ENCODE assay signal across 8 cellular contexts in the genomic region with DNA sequence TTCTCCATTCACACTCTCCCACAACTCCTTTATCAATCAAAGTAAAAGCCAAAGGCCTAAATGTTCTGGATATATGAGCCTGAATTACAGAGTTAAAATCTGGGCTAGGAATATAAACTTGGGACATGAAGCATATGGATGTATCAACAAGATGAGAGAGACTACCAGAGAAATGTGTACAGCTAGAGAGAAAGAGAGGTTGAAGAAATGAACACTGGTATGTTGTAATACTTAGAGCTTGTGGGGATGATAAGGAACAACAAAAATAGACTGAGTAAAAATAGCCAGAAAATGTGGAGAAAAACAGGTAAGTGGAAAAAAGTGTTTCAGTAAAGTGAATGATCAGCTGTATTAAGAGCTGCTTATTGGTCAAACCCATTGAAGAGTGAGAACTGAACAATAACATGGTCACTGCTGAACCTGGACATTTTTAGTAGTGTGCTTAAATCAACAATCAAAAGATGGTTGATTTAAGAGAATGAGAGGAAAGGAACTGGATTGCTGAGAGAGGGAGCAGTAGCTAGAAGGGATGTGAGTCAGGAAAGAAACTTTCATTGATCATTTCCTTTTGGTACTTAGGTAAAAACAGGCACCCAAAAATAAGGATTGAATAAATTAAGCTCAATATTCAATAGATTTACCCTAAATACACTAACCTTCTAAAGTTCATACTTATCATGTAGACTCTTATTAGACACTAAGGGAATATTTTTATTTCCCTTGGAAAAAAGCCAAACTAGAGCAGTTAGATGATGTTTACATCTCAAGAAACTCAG.
A peak's percentile ranks its signal among the peaks of the same experiment; 100 is the strongest.
DNase-seq lines count a peak whose midpoint lies in the region; ATAC-seq, FAIRE-seq and TF ChIP-seq lines count a peak whose summit lies in the region.
"Not testable (repeated sequence)": the region's sequence is repeated elsewhere in the genome, so short reads cannot be mapped to it uniquely, and the experiment has no call there.

No MANE protein-coding gene starts in this region.

- H3K36me3 ChIP-seq in RWPE2 (ENCODE audit: low read depth); GM12878 (ENCODE audit: control insufficient read depth in 2 of 2, insufficient read depth in 2 of 2, low read length in 1 of 2); endothelial cell of umbilical vein (ENCODE audit: control insufficient read depth in 2 of 2, extremely low read depth in 1 of 2, insufficient read depth in 2 of 2, low read length in 2 of 2); keratinocyte (ENCODE audit: control insufficient read depth in 2 of 2, extremely low read depth in 1 of 2, insufficient read depth in 2 of 2, low read length in 2 of 2); trophoblast cell (ENCODE audit: control insufficient read depth in 1 of 2, insufficient read depth in 2 of 2, low read length in 2 of 2); vagina: not testable (repeated sequence)

- H4K91ac ChIP-seq in trophoblast cell (ENCODE audit: low read depth, low read length) = not testable (repeated sequence)

- TF ChIP-seq RAD21 in GM12878 (IDR thresholded peaks at IDR 0.05; ENCODE audit: insufficient read depth, low read depth, low read length) = not testable (repeated sequence)

- FAIRE-seq in H54 (lab: Jason Lieb, UNC) (peak; percentile 58), GM12878 (lab: Jason Lieb, UNC) (peak; percentile 66), endothelial cell of umbilical vein (lab: Jason Lieb, UNC) (peak; percentile 92), keratinocyte (lab: Jason Lieb, UNC) (peak; percentile 80)

- peak; percentile 64; the same call in 2 of the 3 replicates for ATAC-seq in RWPE2 (ENCODE audit: low read depth)
- not testable (repeated sequence) for ATAC-seq in GM12878

- TF ChIP-seq POLR2A in H54 (IDR thresholded peaks at IDR 0.05; ENCODE audit: low read depth, low read length); GM12878 (IDR thresholded peaks at IDR 0.05; ENCODE audit: low read depth, low read length); vagina (IDR thresholded peaks at IDR 0.05): not testable (repeated sequence)
- peak; percentile 33 for TF ChIP-seq POLR2A in endothelial cell of umbilical vein (IDR thresholded peaks at IDR 0.05; ENCODE audit: low read depth, low read length)

- H3K18ac ChIP-seq in trophoblast cell (ENCODE audit: low read length) = not testable (repeated sequence)

- not testable (repeated sequence) for H3K9me3 ChIP-seq in RWPE2 (ENCODE audit: severe bottlenecking); GM12878 (replicated peaks; ENCODE audit: control insufficient read depth, insufficient read depth, low read length); endothelial cell of umbilical vein (replicated peaks; ENCODE audit: control insufficient read depth, insufficient read depth, low read length); keratinocyte (ENCODE audit: control insufficient read depth, low read depth, low read length); trophoblast cell (ENCODE audit: insufficient read depth, low read depth, low read length); vagina

- not testable (repeated sequence) for H2BK5ac ChIP-seq in trophoblast cell (ENCODE audit: low read depth, low read length, poor library complexity)

- H3K79me1 ChIP-seq in trophoblast cell (ENCODE audit: low read length) = not testable (repeated sequence)

- POLR2A ChIA-PET in GM12878 (lab: Charles Lee) = not testable (repeated sequence)
- POLR2A ChIA-PET in endothelial cell of umbilical vein (lab: Charles Lee) = interaction anchor here (0.9 to 1.4 kb wide), 3 partner anchors 43 to 226 kb away, joined by 3 to 6 read pairs (median 3); no protein-coding TSS in a partner anchor

- H3K9me1 ChIP-seq in endothelial cell of umbilical vein (replicated peaks; ENCODE audit: control insufficient read depth, extremely low read depth, insufficient read depth, low read length); keratinocyte (ENCODE audit: control insufficient read depth, extremely low read depth, insufficient read depth, low read length): not testable (repeated sequence)

- not testable (repeated sequence) for H3K4ac ChIP-seq in trophoblast cell (ENCODE audit: low read depth, low read length)

- H4K20me1 ChIP-seq in GM12878 (ENCODE audit: control insufficient read depth, insufficient read depth); endothelial cell of umbilical vein (replicated peaks; ENCODE audit: control insufficient read depth, extremely low read depth, insufficient read depth, low read length); keratinocyte (ENCODE audit: control insufficient read depth, extremely low read depth, insufficient read depth, low read length): not testable (repeated sequence)

- H3K27ac ChIP-seq in RWPE2 (ENCODE audit: poor library complexity, severe bottlenecking) (peak overlapping the region; percentile 99), endothelial cell of umbilical vein (ENCODE audit: insufficient read depth, low read depth, low read length) (peak overlapping the region; percentile 98), keratinocyte (ENCODE audit: control insufficient read depth, insufficient read depth, low read length) (peak overlapping the region; percentile 92), trophoblast cell (ENCODE audit: low read depth, low read length) (peak overlapping the region; percentile 11), vagina (peak overlapping the region; percentile 3)
- not testable (repeated sequence) for H3K27ac ChIP-seq in GM12878 (ENCODE audit: control insufficient read depth, insufficient read depth)

- in situ Hi-C loops in GM12878 (cut with MboI) = not testable (repeated sequence)

- H2BK12ac ChIP-seq in trophoblast cell (ENCODE audit: low read length) = not testable (repeated sequence)

- H3K27me3 ChIP-seq in RWPE2 (ENCODE audit: insufficient read depth, poor library complexity, severe bottlenecking); GM12878 (replicated peaks in 1 of 2; ENCODE audit: control insufficient read depth in 2 of 2, insufficient read depth in 2 of 2, low read length in 1 of 2); endothelial cell of umbilical vein (ENCODE audit: control insufficient read depth in 2 of 2, insufficient read depth in 2 of 2, low read length in 2 of 2); keratinocyte (ENCODE audit: control insufficient read depth, extremely low read depth, insufficient read depth, low read length); trophoblast cell (ENCODE audit: insufficient read depth, low read length); vagina: not testable (repeated sequence)

- DNase-seq in H54 (ENCODE audit: insufficient read length, low spot score); RWPE2 (ENCODE audit: low spot score); GM12878 (ENCODE audit: low read depth, low spot score); keratinocyte (ENCODE audit: low read depth, low spot score); trophoblast cell; vagina (ENCODE audit: extremely low spot score in 2 of 2): not testable (repeated sequence)
- DNase-seq in endothelial cell of umbilical vein (ENCODE audit: low read depth, low spot score) = peak; percentile 93
- DNase-seq in foreskin fibroblast = peak; percentile 29 to 45

- not testable (repeated sequence) for TF ChIP-seq EP300 in GM12878 (IDR thresholded peaks at IDR 0.05; ENCODE audit: borderline replicate concordance in 1 of 2, control insufficient read depth in 1 of 2, low read depth in 2 of 2, low read length in 2 of 2)

- TF ChIP-seq CTCF in RWPE2 (IDR thresholded peaks at IDR 0.05; ENCODE audit: poor library complexity, severe bottlenecking); GM12878 (IDR thresholded peaks at IDR 0.05 in 2 of 3, conservative IDR thresholded peaks at IDR 0.05 in 1 of 3; ENCODE audit: control insufficient read depth in 2 of 3, extremely low read depth in 1 of 3, insufficient read depth in 1 of 3, low read depth in 3 of 3, low read length in 3 of 3); endothelial cell of umbilical vein (IDR thresholded peaks at IDR 0.05; ENCODE audit: extremely low read depth in 1 of 2, insufficient read depth in 1 of 2, low read depth in 1 of 2, low read length in 2 of 2); foreskin fibroblast (IDR thresholded peaks at IDR 0.05; ENCODE audit: low read depth, low read length); keratinocyte (optimal IDR thresholded peaks at IDR 0.05 in 1 of 3, IDR thresholded peaks at IDR 0.05 in 1 of 3, conservative IDR thresholded peaks at IDR 0.05 in 1 of 3; ENCODE audit: extremely low read depth in 1 of 3, insufficient read depth in 2 of 3, low read length in 3 of 3); vagina (IDR thresholded peaks at IDR 0.05): not testable (repeated sequence)

- H3K79me2 ChIP-seq in GM12878 (ENCODE audit: control insufficient read depth, insufficient read depth, low read length); endothelial cell of umbilical vein (ENCODE audit: control insufficient read depth, insufficient read depth, low read length); keratinocyte (ENCODE audit: control insufficient read depth, insufficient read depth, low read length); trophoblast cell (ENCODE audit: control insufficient read depth, insufficient read depth, low read length, poor library complexity): not testable (repeated sequence)

- not testable (repeated sequence) for H3K14ac ChIP-seq in trophoblast cell (ENCODE audit: low read length)

- BruUV-seq in GM12878 (replicated peaks; lab: Mats Ljungman, UMichigan) = not testable (repeated sequence)
- TSS peak; percentile 80 for BruUV-seq in endothelial cell of umbilical vein (replicated peaks; lab: Mats Ljungman, UMichigan)

- not testable (repeated sequence) for H3K9ac ChIP-seq in GM12878 (ENCODE audit: control insufficient read depth, insufficient read depth, low read length); trophoblast cell (ENCODE audit: low read length)
- H3K9ac ChIP-seq in endothelial cell of umbilical vein (replicated peaks; ENCODE audit: extremely low read depth, insufficient read depth, low read length) = peak overlapping the region; percentile 84
- H3K9ac ChIP-seq in keratinocyte (ENCODE audit: control insufficient read depth, extremely low read depth, insufficient read depth, low read length) = peak overlapping the region; percentile 50

- dilution Hi-C loops in endothelial cell of umbilical vein (cut with MboI; ENCODE audit: extremely low pct_ligation_motif_present, low sequenced_read_pairs); keratinocyte (cut with MboI; ENCODE audit: extremely low pct_ligation_motif_present, low sequenced_read_pairs): not testable (repeated sequence)

- intact Hi-C loops in GM12878 (cut with micrococcal nuclease; ENCODE audit: unreplicated experiment); vagina (cut with DNase I): not testable (repeated sequence)
- intact Hi-C loops in endothelial cell of umbilical vein (cut with micrococcal nuclease) = loop anchor here (1.0 kb wide), 1 partner anchor 111 kb away; the partner anchor contains the start of gene NOX4

- H2AK5ac ChIP-seq in trophoblast cell (ENCODE audit: low read length) = not testable (repeated sequence)

- H3K4me3 ChIP-seq in RWPE2 (ENCODE audit: severe bottlenecking); GM12878; foreskin fibroblast (ENCODE audit: low read depth in 1 of 2, low read length in 2 of 2); trophoblast cell (ENCODE audit: low read depth, low read length); vagina: not testable (repeated sequence)
- H3K4me3 ChIP-seq in endothelial cell of umbilical vein (replicated peaks in 1 of 3; ENCODE audit: insufficient read depth in 1 of 3, low read depth in 1 of 3, low read length in 3 of 3) = peak overlapping the region in 1 of 3 experiments; percentile 29
- peak overlapping the region in 1 of 3 experiments; percentile 32 for H3K4me3 ChIP-seq in keratinocyte (ENCODE audit: control insufficient read depth in 2 of 3, extremely low read depth in 1 of 3, insufficient read depth in 2 of 3, low read depth in 1 of 3, low read length in 3 of 3)

- not testable (repeated sequence) for H2AFZ ChIP-seq in GM12878 (ENCODE audit: control insufficient read depth, low read depth, low read length); endothelial cell of umbilical vein (ENCODE audit: low read depth, low read length); trophoblast cell (ENCODE audit: insufficient read depth, low read length, poor library complexity)
- peak overlapping the region; percentile 33 for H2AFZ ChIP-seq in keratinocyte (ENCODE audit: control insufficient read depth, low read length)

- H3K4me2 ChIP-seq in GM12878 (ENCODE audit: control insufficient read depth, insufficient read depth); trophoblast cell (ENCODE audit: low read length): not testable (repeated sequence)
- H3K4me2 ChIP-seq in endothelial cell of umbilical vein (ENCODE audit: insufficient read depth, low read length) (peak overlapping the region; percentile 79), keratinocyte (ENCODE audit: control insufficient read depth, extremely low read depth, insufficient read depth, low read depth, low read length) (peak overlapping the region; percentile 76)

- peaks cover 38% of the 10 kb centered on the region for H3K4me1 ChIP-seq in RWPE2 (ENCODE audit: insufficient read depth, poor library complexity, severe bottlenecking)
- H3K4me1 ChIP-seq in GM12878 (ENCODE audit: control insufficient read depth, insufficient read depth, low read length); trophoblast cell (ENCODE audit: control insufficient read depth in 1 of 2, insufficient read depth in 2 of 2, low read length in 2 of 2): not testable (repeated sequence)
- H3K4me1 ChIP-seq in endothelial cell of umbilical vein (ENCODE audit: control insufficient read depth, extremely low read depth, insufficient read depth, low read length) = peaks cover 34% of the 10 kb centered on the region
- peaks cover 23% of the 10 kb centered on the region for H3K4me1 ChIP-seq in keratinocyte (ENCODE audit: control insufficient read depth, extremely low read depth, insufficient read depth, low read length)
- H3K4me1 ChIP-seq in vagina = peaks cover 11% of the 10 kb centered on the region

- not testable (repeated sequence) for H3K23ac ChIP-seq in trophoblast cell (ENCODE audit: low read length)

- not testable (repeated sequence) for H4K8ac ChIP-seq in trophoblast cell (ENCODE audit: low read depth, low read length)

- not testable (repeated sequence) for H2BK120ac ChIP-seq in trophoblast cell (ENCODE audit: insufficient read depth, low read length, poor library complexity)

- SMC1A ChIA-PET in GM12878 (lab: Charles Lee; ENCODE audit: uncharacterized antibody, unreplicated experiment) = not testable (repeated sequence)

- CTCF ChIA-PET in GM12878 (lab: Yijun Ruan, JAX) = not testable (repeated sequence)
- CTCF ChIA-PET in endothelial cell of umbilical vein (lab: Charles Lee) = interaction anchor here (0.6 to 2.1 kb wide), 9 partner anchors 9 to 234 kb away, joined by 3 to 11 read pairs (median 4); partner anchors contain the start of gene NOX4

- not testable (repeated sequence) for H4K12ac ChIP-seq in trophoblast cell (ENCODE audit: low read depth, low read length)

- RAD21 ChIA-PET in GM12878 (lab: Charles Lee; ENCODE audit: unreplicated experiment) = not testable (repeated sequence)
